Comparison of ENCODE assay signal across 8 cellular contexts in genomic region chr7:142811154-142811737, GRCh38. TPM values are rescaled to one million over a fixed set of nuclear protein-coding genes. Genes with fewer than 3 reads are reported as not detected.
DNase-seq lines count a peak whose midpoint lies in the region; ATAC-seq and TF ChIP-seq lines count a peak whose summit lies in the region.

No MANE protein-coding gene starts in this region.

- H3K9me3 Mint-ChIP-seq in activated CD4-positive, alpha-beta memory T cell treated with anti-CD3 and anti-CD28 coated beads for 36 hours, result no peaks in the 10 kb centered on the region

- H3K4me1 Mint-ChIP-seq in activated CD4-positive, alpha-beta memory T cell treated with anti-CD3 and anti-CD28 coated beads for 36 hours (ENCODE audit: low read depth), result peaks cover 76% of the 10 kb centered on the region

- in situ Hi-C loops in ACHN (cut with HindIII; ENCODE audit: low pct_ligation_motif_present, low pct_unique_long_range_greater_than_20kb, low sequenced_read_pairs), result loop anchor here (25.0 kb wide), 1 partner anchor 174 kb away; no protein-coding TSS in a partner anchor

- POLR2A ChIA-PET in activated CD4-positive, alpha-beta memory T cell treated with anti-CD3 and anti-CD28 coated beads for 36 hours (lab: Charles Lee), result interaction anchor here (0.6 to 10.8 kb wide), 9 partner anchors 18 to 507 kb away, joined by 3 to 517 read pairs (median 4); no protein-coding TSS in a partner anchor

- no peak overlapping the region for H3K4me3 ChIP-seq in NB4 (ENCODE audit: low read depth, low read length)

- no peaks in the 10 kb centered on the region for H3K27me3 Mint-ChIP-seq in activated CD4-positive, alpha-beta memory T cell treated with anti-CD3 and anti-CD28 coated beads for 36 hours

- ATAC-seq in GM19328 (IDR thresholded peaks at IDR 0.05; ENCODE audit: unreplicated experiment) (no peak), GM18520 (IDR thresholded peaks at IDR 0.05; ENCODE audit: unreplicated experiment) (no peak)

- no peak for TF ChIP-seq POLR2A in NB4 (IDR thresholded peaks at IDR 0.05; ENCODE audit: extremely low read depth, insufficient read length)

- peak overlapping the region; percentile 100 for H3K27ac Mint-ChIP-seq in activated CD4-positive, alpha-beta memory T cell treated with anti-CD3 and anti-CD28 coated beads for 36 hours

- H3K36me3 Mint-ChIP-seq in activated CD4-positive, alpha-beta memory T cell treated with anti-CD3 and anti-CD28 coated beads for 36 hours, result no peaks in the 10 kb centered on the region

- H3K4me3 Mint-ChIP-seq in activated CD4-positive, alpha-beta memory T cell treated with anti-CD3 and anti-CD28 coated beads for 36 hours, result peak overlapping the region; percentile 62

- intact Hi-C loops in activated CD4-positive, alpha-beta memory T cell treated with anti-CD3 and anti-CD28 coated beads for 36 hours (cut with micrococcal nuclease), result loop anchor here (1.0 to 2.0 kb wide), 7 partner anchors 43 to 507 kb away; no protein-coding TSS in a partner anchor

- DNase-seq in ACHN (peak; percentile 59), EH (ENCODE audit: low read depth) (peak; percentile 62), NB4 (ENCODE audit: low read depth) (peak; percentile 64), foreskin melanocyte (peak; percentile 16), putamen (ENCODE audit: low spot score) (peak; percentile 41)
- peak; percentile 29 for DNase-seq in activated CD4-positive, alpha-beta memory T cell treated with anti-CD3 and anti-CD28 coated beads for 36 hours

- CTCF ChIA-PET in activated CD4-positive, alpha-beta memory T cell treated with anti-CD3 and anti-CD28 coated beads for 36 hours (lab: Charles Lee), result interaction anchor here (0.6 to 11.6 kb wide), 58 partner anchors 10 to 514 kb away, joined by 3 to 390 read pairs (median 5); no protein-coding TSS in a partner anchor

- TF ChIP-seq CTCF in NB4 (IDR thresholded peaks at IDR 0.05; ENCODE audit: low read depth, low read length), result peak; percentile 59

RNA-seq across cellular contexts. Expression of gene PRSS2, which starts 40.5 kb away (rescaled TPM):
- total RNA-seq in activated CD4-positive, alpha-beta memory T cell treated with anti-CD3 and anti-CD28 coated beads for 36 hours, result not detected

RNA-seq across cellular contexts. Expression of gene EPHB6, which starts 43.6 kb away (rescaled TPM):
- total RNA-seq in activated CD4-positive, alpha-beta memory T cell treated with anti-CD3 and anti-CD28 coated beads for 36 hours, result 10 to 100 TPM in 1 of 2 experiments, 1 to 10 TPM in 1; 9.5 to 11.0 TPM
